In genomic region chr6:33711140-33712129, GRCh38 we compare ENCODE assay signal across 1 cellular context.
TF ChIP-seq lines count a peak whose summit lies in the region.

UQCC2 (minus strand) TSS chr6:33711700; CDS start chr6:33711686, 14 bp downstream.

TF ChIP-seq in K562, 482 proteins besides CTCF, POLR2A, EP300 and RAD21 (continued from another document and continues in another):
- TF ChIP-seq PRDM10 (IDR thresholded peaks at IDR 0.05; ENCODE audit: partially characterized antibody) (peak; percentile 84), POLR3G (IDR thresholded peaks at IDR 0.05; ENCODE audit: extremely low read depth, insufficient read length, insufficient replicate concordance) (no peak), POLR2B (IDR thresholded peaks at IDR 0.05; ENCODE audit: low read depth, partially characterized antibody) (peak; percentile 98), CTCFL (IDR thresholded peaks at IDR 0.05; ENCODE audit: borderline replicate concordance, insufficient read depth, low read depth, low read length, poor library complexity, severe bottlenecking) (peak; percentile 67), CHD2 (IDR thresholded peaks at IDR 0.05; ENCODE audit: low read depth, low read length) (0 out of 2 replicates have a peak, but pooled peaks have one; percentile 20), KLF13 (tag; IDR thresholded peaks at IDR 0.05; ENCODE audit: borderline replicate concordance, low read depth) (peak; percentile 79), FOXP1 (CRISPR knock-in tag; IDR thresholded peaks at IDR 0.05) (peak; percentile 58; the same call in 1 of the 2 replicates), SRSF7 (optimal IDR thresholded peaks at IDR 0.05; ENCODE audit: low read depth, low read length) (no peak), LEF1 (IDR thresholded peaks at IDR 0.05) (peak; percentile 42; the same call in 1 of the 2 replicates), ZMIZ1 (IDR thresholded peaks at IDR 0.05; ENCODE audit: low read depth in 2 of 2, low read length in 2 of 2) (no peak; a peak in 1 of 4 replicates), MAX (CRISPR knock-in tag; IDR thresholded peaks at IDR 0.05) (peak; percentile 94), FOXP4 (CRISPR knock-in tag; IDR thresholded peaks at IDR 0.05; ENCODE audit: borderline replicate concordance) (peak; percentile 81; the same call in 1 of the 2 replicates), SRSF1 (IDR thresholded peaks at IDR 0.05; ENCODE audit: low read depth, low read length) (0 out of 2 replicates have a peak, but pooled peaks have one; percentile 44), ELF4 (CRISPR knock-in tag; IDR thresholded peaks at IDR 0.05) (peak; percentile 64; the same call in 1 of the 2 replicates), MNT (conservative IDR thresholded peaks at IDR 0.05) (peak; percentile 95 to 96), E2F5 (CRISPR knock-in tag; IDR thresholded peaks at IDR 0.05) (peak; percentile 65; the same call in 1 of the 2 replicates), E2F6 (IDR thresholded peaks at IDR 0.05; ENCODE audit: borderline replicate concordance in 1 of 2, extremely low read depth in 1 of 2, insufficient read depth in 1 of 2, insufficient read length in 1 of 2, low read depth in 1 of 2, low read length in 1 of 2, poor library complexity in 1 of 2, severe bottlenecking in 1 of 2) (peak; percentile 93 to 96), GATAD2A (IDR thresholded peaks at IDR 0.05) (no peak), HOMEZ (CRISPR knock-in tag; IDR thresholded peaks at IDR 0.05) (no peak), ZNF354B (CRISPR knock-in tag; IDR thresholded peaks at IDR 0.05) (no peak), ZHX1 (conservative IDR thresholded peaks at IDR 0.05; ENCODE audit: low read length) (no peak), ZBTB7A (IDR thresholded peaks at IDR 0.05; ENCODE audit: borderline replicate concordance, control insufficient read depth, low read depth, low read length) (peak; percentile 88; the same call in 1 of the 2 replicates), COPS2 (conservative IDR thresholded peaks at IDR 0.05) (no peak), PHTF2 (CRISPR knock-in tag; IDR thresholded peaks at IDR 0.05) (no peak), TFAP4 (CRISPR knock-in tag; IDR thresholded peaks at IDR 0.05; ENCODE audit: borderline replicate concordance) (peak; percentile 90), ZNF584 (CRISPR knock-in tag; IDR thresholded peaks at IDR 0.05; ENCODE audit: low read depth) (no peak), XRCC5 (IDR thresholded peaks at IDR 0.05; ENCODE audit: low read depth, low read length) (peak; percentile 87; the same call in 1 of the 2 replicates), USF1 (CRISPR knock-in tag; IDR thresholded peaks at IDR 0.05) (peak; percentile 93), CC2D1A (IDR thresholded peaks at IDR 0.05) (no peak; the same call in 1 of the 2 replicates)
